13 cellular contexts compared by ENCODE assay signal in genomic region chr6:98823845-98824162, GRCh38. TPM values are rescaled to one million over a fixed set of nuclear protein-coding genes. Genes with fewer than 3 reads are reported as not detected.
DNase-seq lines count a peak whose midpoint lies in the region; TF ChIP-seq lines count a peak whose summit lies in the region.
"Had no signal": no experiment of that assay in that cellular context is flagged by ENCODE, and none has a peak within 500 bp of the region (broad histone marks: within the 10 kb centered on the region; RNA-seq: fewer than 3 reads in every experiment).

No MANE protein-coding gene starts in this region.

- intact Hi-C loops in activated CD4-positive, alpha-beta memory T cell treated with anti-CD3 and anti-CD28 coated beads for 36 hours (cut with micrococcal nuclease): no loop called here

- H3K27me3 Mint-ChIP-seq in activated CD4-positive, alpha-beta memory T cell treated with anti-CD3 and anti-CD28 coated beads for 36 hours: peaks cover 75% of the 10 kb centered on the region
- peaks cover 8% of the 10 kb centered on the region for H3K27me3 Mint-ChIP-seq in glutamatergic neuron (ENCODE audit: unreplicated experiment)
- peaks cover 84% of the 10 kb centered on the region for H3K27me3 Mint-ChIP-seq in osteocyte (ENCODE audit: unreplicated experiment)

- H3K36me3 Mint-ChIP-seq in activated CD4-positive, alpha-beta memory T cell treated with anti-CD3 and anti-CD28 coated beads for 36 hours: no peaks in the 10 kb centered on the region
- H3K36me3 Mint-ChIP-seq in glutamatergic neuron (ENCODE audit: unreplicated experiment): no peaks in the 10 kb centered on the region
- no peaks in the 10 kb centered on the region for H3K36me3 Mint-ChIP-seq in osteocyte (ENCODE audit: unreplicated experiment)

- H3K27ac Mint-ChIP-seq in activated CD4-positive, alpha-beta memory T cell treated with anti-CD3 and anti-CD28 coated beads for 36 hours: no peak overlapping the region
- H3K27ac Mint-ChIP-seq in glutamatergic neuron (ENCODE audit: unreplicated experiment) (no peak overlapping the region), osteocyte (ENCODE audit: unreplicated experiment) (no peak overlapping the region)

- TF ChIP-seq CTCF in glutamatergic neuron (IDR thresholded peaks at IDR 0.05; ENCODE audit: partially characterized antibody, unreplicated experiment): no peak
- no peak for TF ChIP-seq CTCF in osteocyte (IDR thresholded peaks at IDR 0.05)
- no peak for TF ChIP-seq CTCF in GM10248 (IDR thresholded peaks at IDR 0.05; ENCODE audit: control extremely low read depth, extremely low read depth, low read depth, missing control alignments)

- H3K4me1 Mint-ChIP-seq in activated CD4-positive, alpha-beta memory T cell treated with anti-CD3 and anti-CD28 coated beads for 36 hours (ENCODE audit: low read depth): peaks cover 26% of the 10 kb centered on the region
- peaks cover 21% of the 10 kb centered on the region for H3K4me1 Mint-ChIP-seq in glutamatergic neuron (ENCODE audit: low read depth, unreplicated experiment)
- peaks cover 22% of the 10 kb centered on the region for H3K4me1 Mint-ChIP-seq in osteocyte (ENCODE audit: unreplicated experiment)

- H3K9me3 Mint-ChIP-seq in activated CD4-positive, alpha-beta memory T cell treated with anti-CD3 and anti-CD28 coated beads for 36 hours: no peaks in the 10 kb centered on the region
- H3K9me3 Mint-ChIP-seq in glutamatergic neuron (ENCODE audit: unreplicated experiment): peaks cover 3% of the 10 kb centered on the region
- H3K9me3 Mint-ChIP-seq in osteocyte (ENCODE audit: unreplicated experiment): no peaks in the 10 kb centered on the region

- CTCF ChIA-PET in activated CD4-positive, alpha-beta memory T cell treated with anti-CD3 and anti-CD28 coated beads for 36 hours (lab: Charles Lee): interaction anchor here (0.6 to 1.1 kb wide), 2 partner anchors 23 to 1528 kb away, joined by 3 read pairs; no protein-coding TSS in a partner anchor
- CTCF ChIA-PET in GM10248 (lab: Yijun Ruan, JAX): no interaction called here

- DNase-seq in NCI-H82 (lab: John Stamatoyannopoulos, UW) (peak; percentile 35), NCI-H82 treated with DMSO at 0.1 percent for 48 hours (lab: John Stamatoyannopoulos, UW; ENCODE audit: unreplicated experiment) (no peak), glutamatergic neuron (peak; percentile 38), osteocyte (ENCODE audit: extremely low spot score, unreplicated experiment) (no peak), hippocampal formation (lab: John Stamatoyannopoulos, UW) (no peak), LoVo (ENCODE audit: low spot score) (no peak), GM10248 (ENCODE audit: extremely low spot score) (no peak)
- DNase-seq in activated CD4-positive, alpha-beta memory T cell treated with anti-CD3 and anti-CD28 coated beads for 36 hours: no peak
- DNase-seq: activated CD4-positive, alpha-beta T cell treated with anti-CD3 and anti-CD28 coated beads, Interleukin-2, amount 50 U/mL, for 1 hour; body of pancreas; left colon; NCI-H446 treated with DMSO at 0.1 percent for 48 hours; SHP77 had no signal

- POLR2A ChIA-PET in activated CD4-positive, alpha-beta memory T cell treated with anti-CD3 and anti-CD28 coated beads for 36 hours (lab: Charles Lee): no interaction called here
- POLR2A ChIA-PET in GM10248 (lab: Yijun Ruan, JAX): no interaction called here

- H3K4me3 Mint-ChIP-seq in activated CD4-positive, alpha-beta memory T cell treated with anti-CD3 and anti-CD28 coated beads for 36 hours: peak overlapping the region; percentile 35
- peak overlapping the region; percentile 91 for H3K4me3 Mint-ChIP-seq in glutamatergic neuron (ENCODE audit: unreplicated experiment)
- H3K4me3 Mint-ChIP-seq in osteocyte (ENCODE audit: unreplicated experiment): peak overlapping the region; percentile 32

RNA-seq across cellular contexts. Expression of gene POU3F2, which starts 10.6 kb away (rescaled TPM):
- not detected for total RNA-seq in activated CD4-positive, alpha-beta memory T cell treated with anti-CD3 and anti-CD28 coated beads for 36 hours
- total RNA-seq in glutamatergic neuron (ENCODE audit: unreplicated experiment) (71.0 TPM), osteocyte (not detected in 2 replicates)
- total RNA-seq: body of pancreas, left colon had no signal

Comparison
In these comparisons a context has a peak if more than half of its experiments do, and no peak if none do; other contexts are left out.
1. DNase-seq: peak in NCI-H82 (single experiment) and glutamatergic neuron (single experiment); none in NCI-H82 treated with DMSO at 0.1 percent for 48 hours (single experiment), activated CD4-positive, alpha-beta memory T cell treated with anti-CD3 and anti-CD28 coated beads for 36 hours (single experiment), osteocyte (single experiment), hippocampal formation (0 of 2), LoVo (single experiment) and GM10248 (single experiment).
2. H3K4me3 Mint-ChIP-seq: peak in every context shown above with its lines; median percentile 91 in glutamatergic neuron; 35 in activated CD4-positive, alpha-beta memory T cell treated with anti-CD3 and anti-CD28 coated beads for 36 hours; 32 in osteocyte.
3. RNA of gene POU3F2, which starts 10.6 kb away (total RNA-seq): 71.0 TPM in glutamatergic neuron (single experiment); not detected in osteocyte and not detected in activated CD4-positive, alpha-beta memory T cell treated with anti-CD3 and anti-CD28 coated beads for 36 hours; every median in the first group is over 10 times any median in the second.